ENCODE assay signal across 33 cellular contexts in the genomic region with DNA sequence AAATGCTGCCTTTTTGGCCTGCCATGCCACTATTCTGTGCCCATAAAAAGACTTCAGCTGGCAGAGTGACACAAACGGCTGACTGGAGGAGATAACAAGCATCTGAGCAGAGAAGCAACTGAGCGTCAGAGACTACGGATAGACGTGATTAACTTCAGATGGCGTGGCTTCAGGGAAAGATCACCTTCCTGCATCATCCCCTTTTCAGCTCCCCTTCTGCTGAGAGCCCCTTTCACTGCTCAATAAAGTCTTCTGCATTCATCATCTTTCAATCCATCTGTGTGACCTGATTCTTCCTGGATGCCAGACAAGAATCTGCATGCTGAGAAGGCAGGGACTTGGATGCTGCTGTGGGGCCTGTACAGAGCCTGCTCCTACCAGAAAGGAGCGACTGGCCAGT. TPM values are rescaled to one million over a fixed set of nuclear protein-coding genes. Genes with fewer than 3 reads are reported as not detected.
"Had no signal": no experiment of that assay in that cellular context is flagged by ENCODE, and none has a peak within 500 bp of the region (broad histone marks: within the 10 kb centered on the region; RNA-seq: fewer than 3 reads in every experiment).

No MANE protein-coding gene starts in this region.

- H2AFZ ChIP-seq: PC-9 had no signal

- H3K9me3 Mint-ChIP-seq: activated CD4-positive, alpha-beta T cell treated with anti-CD3 and anti-CD28 coated beads, Interleukin-2, amount 10 ng/mL, durations not matched to agents 7 days and 5 days; activated naive CD4-positive, alpha-beta T cell treated with anti-CD3 and anti-CD28 coated beads, Interleukin-2, amount 10 ng/mL, durations not matched to agents 7 days and 5 days; activated T-cell treated with anti-CD3 and anti-CD28 coated beads, Interleukin-2, amount 50 U/mL, for 4 hours; T-cell had no signal

- H3K27ac ChIP-seq: brain microvascular endothelial cell, PC-9, RWPE1 had no signal

- H3K27me3 ChIP-seq: brain microvascular endothelial cell had no signal

- ATAC-seq: activated CD4-positive, alpha-beta T cell treated with anti-CD3 and anti-CD28 coated beads for 36 hours; activated CD4-positive, CD25-positive, alpha-beta regulatory T cell treated with anti-CD3 and anti-CD28 coated beads, Interleukin-2, amount 50 U/mL, for 24 hours; activated T-cell treated with anti-CD3 and anti-CD28 coated beads, Interleukin-2, amount 50 U/mL, for 4 hours; Right ventricle myocardium inferior; SK-N-SH treated with all-trans-retinoic acid at 6 μM for 48 hours; T-cell; T-helper 17 cell; WTC11 had no signal

- H3K36me3 Mint-ChIP-seq: activated naive CD8-positive, alpha-beta T cell; T-cell had no signal

- H3K4me2 ChIP-seq: PC-9 had no signal

- H3K4me3 Mint-ChIP-seq: activated CD4-positive, alpha-beta T cell treated with anti-CD3 and anti-CD28 coated beads for 36 hours; activated CD4-positive, alpha-beta T cell treated with anti-CD3 and anti-CD28 coated beads, Interleukin-2, amount 10 ng/mL, durations not matched to agents 7 days and 5 days; activated naive CD4-positive, alpha-beta T cell treated with anti-CD3 and anti-CD28 coated beads, Interleukin-2, amount 10 ng/mL, durations not matched to agents 7 days and 5 days; activated naive CD8-positive, alpha-beta T cell; activated T-cell treated with anti-CD3 and anti-CD28 coated beads, Interleukin-2, amount 50 U/mL, for 4 hours; T-cell; T-helper 17 cell; WTC11 had no signal

- H3K27me3 Mint-ChIP-seq: activated naive CD8-positive, alpha-beta T cell; T-cell; T-helper 17 cell had no signal

- H3K4me3 ChIP-seq: PC-9 had no signal

- H3K27ac Mint-ChIP-seq: activated CD4-positive, alpha-beta T cell treated with anti-CD3 and anti-CD28 coated beads for 36 hours; activated CD4-positive, alpha-beta T cell treated with anti-CD3 and anti-CD28 coated beads, Interleukin-2, amount 10 ng/mL, durations not matched to agents 7 days and 5 days; activated naive CD4-positive, alpha-beta T cell treated with anti-CD3 and anti-CD28 coated beads, Interleukin-2, amount 10 ng/mL, durations not matched to agents 7 days and 5 days; activated naive CD8-positive, alpha-beta T cell; T-cell; T-helper 17 cell; WTC11 had no signal

- H3K4me1 Mint-ChIP-seq: WTC11 had no signal

- DNase-seq: activated CD4-positive, alpha-beta T cell treated with anti-CD3 and anti-CD28 coated beads for 36 hours; activated CD4-positive, alpha-beta T cell treated with anti-CD3 and anti-CD28 coated beads, Interleukin-2, amount 10 ng/mL, durations not matched to agents 7 days and 5 days; activated CD4-positive, alpha-beta T cell treated with anti-CD3 and anti-CD28 coated beads, Interleukin-2, amount 50 U/mL, for 48 hours; activated CD8-positive, alpha-beta memory T cell treated with anti-CD3 and anti-CD28 coated beads, Interleukin-2, amount 50 U/mL, for 4 hours; activated effector memory CD4-positive, alpha-beta T cell treated with Interleukin-2 at 50 U/mL for 16 hours; activated naive CD4-positive, alpha-beta T cell treated with anti-CD3 and anti-CD28 coated beads, Interleukin-2, amount 10 ng/mL, durations not matched to agents 7 days and 5 days; activated T-cell treated with anti-CD3 and anti-CD28 coated beads for 4 hours; activated T-cell treated with anti-CD3 and anti-CD28 coated beads, Interleukin-2, amount 50 U/mL, for 4 hours; amniotic stem cell; aorta; brain microvascular endothelial cell; central memory CD4-positive, alpha-beta T cell; Karpas-422; KBM-7; NCI-H1105 treated with DMSO at 0.1 percent for 48 hours; NCI-H1436; NCI-H1694; NCI-H1930; NCI-H2081 treated with DMSO at 0.1 percent for 48 hours; NCI-H345; NCI-H524 treated with DMSO at 0.1 percent for 48 hours; NK-92 treated with Interleukin-12 subunit alpha and Interleukin-12 subunit beta, amount 100 ng/mL, for 24 hours; PC-9; SIG-M5; T-cell; T-helper 17 cell had no signal

- H3K36me3 ChIP-seq: brain microvascular endothelial cell had no signal

RNA-seq across cellular contexts. Expression of a gene that starts 48.8 kb away (rescaled TPM):
- total RNA-seq: MCF 10A had no signal
